In genomic region chr15:43150171-43150929, GRCh38 we compare ENCODE assay signal across 13 cellular contexts. TPM values are rescaled to one million over a fixed set of nuclear protein-coding genes. Genes with fewer than 3 reads are reported as not detected.
DNase-seq lines count a peak whose midpoint lies in the region; ATAC-seq and TF ChIP-seq lines count a peak whose summit lies in the region.
"Had no signal": no experiment of that assay in that cellular context is flagged by ENCODE, and none has a peak within 500 bp of the region (broad histone marks: within the 10 kb centered on the region; RNA-seq: fewer than 3 reads in every experiment).

No MANE protein-coding gene starts in this region.

- 0 out of 2 replicates have a peak, but pooled peaks have one; percentile 32 for ATAC-seq in WTC11
- ATAC-seq in activated naive CD4-positive, alpha-beta T cell treated with anti-CD3 and anti-CD28 coated beads, Interleukin-2, amount 50 U/mL, for 72 hours: no peak
- ATAC-seq in activated CD4-positive, alpha-beta T cell treated with anti-CD3 and anti-CD28 coated beads for 36 hours: no peak
- ATAC-seq: activated T-cell treated with anti-CD3 and anti-CD28 coated beads, Interleukin-2, amount 50 U/mL, for 4 hours; heart left ventricle had no signal

- DNase-seq in HFFc6 (peak; percentile 98), WTC11 (ENCODE audit: low spot score) (no peak), foreskin melanocyte (peak; percentile 24), NCI-H345 treated with DMSO at 0.1 percent for 48 hours (lab: John Stamatoyannopoulos, UW; ENCODE audit: unreplicated experiment) (no peak), NCI-H1105 (lab: John Stamatoyannopoulos, UW) (no peak)
- no peak for DNase-seq in activated naive CD4-positive, alpha-beta T cell treated with anti-CD3 and anti-CD28 coated beads, Interleukin-2, amount 50 U/mL, for 72 hours (ENCODE audit: low spot score in 2 of 2)
- no peak for DNase-seq in activated CD4-positive, alpha-beta T cell treated with anti-CD3 and anti-CD28 coated beads for 36 hours
- DNase-seq: activated T-cell treated with anti-CD3 and anti-CD28 coated beads, Interleukin-2, amount 50 U/mL, for 4 hours; caudate nucleus; heart left ventricle; NCI-H1694 treated with DMSO at 0.1 percent for 48 hours had no signal

- no peaks in the 10 kb centered on the region for H3K27me3 Mint-ChIP-seq in HFFc6 (ENCODE audit: insufficient read depth)
- H3K27me3 Mint-ChIP-seq in WTC11 (ENCODE audit: low read depth): no peaks in the 10 kb centered on the region
- no peaks in the 10 kb centered on the region for H3K27me3 Mint-ChIP-seq in activated CD4-positive, alpha-beta T cell treated with anti-CD3 and anti-CD28 coated beads for 36 hours

- peak overlapping the region; percentile 98 for H3K27ac ChIP-seq in ACC112 (ENCODE audit: low read depth, low read length)
- H3K27ac ChIP-seq: BLaER1 treated with 17β-estradiol and CSF1 and Interleukin-3, amounts not matched to agents 10 nM and 100 nM; heart left ventricle had no signal

- peaks cover 24% of the 10 kb centered on the region for H3K36me3 Mint-ChIP-seq in HFFc6 (ENCODE audit: low read depth)
- H3K36me3 Mint-ChIP-seq in WTC11: peaks cover 6% of the 10 kb centered on the region
- H3K36me3 Mint-ChIP-seq in activated naive CD4-positive, alpha-beta T cell treated with anti-CD3 and anti-CD28 coated beads, Interleukin-2, amount 50 U/mL, for 72 hours: peaks cover 11 to 20% of the 10 kb centered on the region in 2 donors
- H3K36me3 Mint-ChIP-seq in activated CD4-positive, alpha-beta T cell treated with anti-CD3 and anti-CD28 coated beads for 36 hours (ENCODE audit: low read depth): peaks cover 32% of the 10 kb centered on the region

- H3K27ac Mint-ChIP-seq in HFFc6 (peak overlapping the region; percentile 95), WTC11 (no peak overlapping the region; the same call in 1 of the 2 replicates)
- no peak overlapping the region for H3K27ac Mint-ChIP-seq in activated naive CD4-positive, alpha-beta T cell treated with anti-CD3 and anti-CD28 coated beads, Interleukin-2, amount 50 U/mL, for 72 hours
- no peak overlapping the region for H3K27ac Mint-ChIP-seq in activated CD4-positive, alpha-beta T cell treated with anti-CD3 and anti-CD28 coated beads for 36 hours

- peaks cover 12% of the 10 kb centered on the region for H3K4me1 ChIP-seq in ACC112 (ENCODE audit: control insufficient read depth, insufficient read depth, low read length, unreplicated experiment)

- peaks cover 27% of the 10 kb centered on the region for H3K4me1 Mint-ChIP-seq in HFFc6 (ENCODE audit: low read depth)
- H3K4me1 Mint-ChIP-seq in WTC11: 0 out of 2 replicates have a peak, but pooled peaks cover 3% of the 10 kb centered on the region
- H3K4me1 Mint-ChIP-seq in activated CD4-positive, alpha-beta T cell treated with anti-CD3 and anti-CD28 coated beads for 36 hours: peaks cover 11% of the 10 kb centered on the region

- peaks cover 38% of the 10 kb centered on the region for H3K36me3 ChIP-seq in ACC112 (ENCODE audit: insufficient read depth, low read length)

- no peak for TF ChIP-seq CTCF in HFFc6 (IDR thresholded peaks at IDR 0.05)
- no peak for TF ChIP-seq CTCF in WTC11 (IDR thresholded peaks at IDR 0.05)

- no peak overlapping the region for H3K4me3 ChIP-seq in ACC112 (ENCODE audit: low read depth, low read length)
- H3K4me3 ChIP-seq: BLaER1 treated with 17β-estradiol and CSF1 and Interleukin-3, amounts not matched to agents 10 nM and 100 nM; heart left ventricle had no signal

- H3K4me3 Mint-ChIP-seq in HFFc6: peak overlapping the region; percentile 64
- H3K4me3 Mint-ChIP-seq in WTC11: no peak overlapping the region
- no peak overlapping the region for H3K4me3 Mint-ChIP-seq in activated CD4-positive, alpha-beta T cell treated with anti-CD3 and anti-CD28 coated beads for 36 hours
- H3K4me3 Mint-ChIP-seq: activated T-cell treated with anti-CD3 and anti-CD28 coated beads, Interleukin-2, amount 50 U/mL, for 4 hours had no signal

- H3K9me3 Mint-ChIP-seq in HFFc6: peaks cover 4% of the 10 kb centered on the region; the same call in 1 of the 2 replicates
- no peaks in the 10 kb centered on the region for H3K9me3 Mint-ChIP-seq in WTC11
- no peaks in the 10 kb centered on the region for H3K9me3 Mint-ChIP-seq in activated naive CD4-positive, alpha-beta T cell treated with anti-CD3 and anti-CD28 coated beads, Interleukin-2, amount 50 U/mL, for 72 hours
- no peaks in the 10 kb centered on the region for H3K9me3 Mint-ChIP-seq in activated CD4-positive, alpha-beta T cell treated with anti-CD3 and anti-CD28 coated beads for 36 hours (ENCODE audit: low read depth)
- H3K9me3 Mint-ChIP-seq: activated T-cell treated with anti-CD3 and anti-CD28 coated beads, Interleukin-2, amount 50 U/mL, for 4 hours had no signal

- intact Hi-C loops in activated CD4-positive, alpha-beta T cell treated with anti-CD3 and anti-CD28 coated beads for 36 hours (cut with DNase I, micrococcal nuclease): no loop called here

- POLR2A ChIA-PET in WTC11 (lab: Charles Lee): no interaction called here
- POLR2A ChIA-PET in activated CD4-positive, alpha-beta T cell treated with anti-CD3 and anti-CD28 coated beads for 36 hours (lab: Charles Lee): no interaction called here

- no peaks in the 10 kb centered on the region for H3K27me3 ChIP-seq in ACC112 (ENCODE audit: insufficient read depth, low read length)
- H3K27me3 ChIP-seq: BLaER1 treated with 17β-estradiol and CSF1 and Interleukin-3, amounts not matched to agents 10 nM and 100 nM; heart left ventricle had no signal

- H3K79me2 ChIP-seq in ACC112 (ENCODE audit: control insufficient read depth, insufficient read depth, low read length, unreplicated experiment): no peaks in the 10 kb centered on the region

- peak overlapping the region; percentile 79 for H2AFZ ChIP-seq in ACC112 (ENCODE audit: low read length, unreplicated experiment)

- CTCF ChIA-PET in WTC11 (lab: Charles Lee): no interaction called here
- CTCF ChIA-PET in activated CD4-positive, alpha-beta T cell treated with anti-CD3 and anti-CD28 coated beads for 36 hours (lab: Charles Lee): interaction anchor here (0.7 kb wide), 1 partner anchor 42 kb away, joined by 3 read pairs; no protein-coding TSS in a partner anchor

TF ChIP-seq in WTC11, 78 proteins besides CTCF, POLR2A, EP300 and RAD21:
- no peak for TF ChIP-seq CBFB (CRISPR knock-in tag; IDR thresholded peaks at IDR 0.05; ENCODE audit: low read depth)
- peak; percentile 30; the same call in 1 of the 2 replicates for TF ChIP-seq USF2 (CRISPR knock-in tag; IDR thresholded peaks at IDR 0.05)

RNA-seq across cellular contexts. Expression of gene TMEM62, which starts 17.0 kb away (rescaled TPM):
- 10 to 100 TPM in 4 of 6 experiments, 1 to 10 TPM in 2; 8.2 to 12.1 (median 11.2) TPM for total RNA-seq in HFFc6 (2021; fragmentation: NEBNext Ultra II Directional; extraction: Animal tissue kit (Norgen Biotek cat#: 25700))
- total RNA-seq in WTC11 (2021): 4.6 to 5.6 TPM (median 5.0 TPM) in 3 replicates
- 10 to 100 TPM; 10.4 to 16.0 TPM for total RNA-seq in activated naive CD4-positive, alpha-beta T cell treated with anti-CD3 and anti-CD28 coated beads, Interleukin-2, amount 50 U/mL, for 72 hours
- 10 to 100 TPM; 10.9 to 12.9 TPM for total RNA-seq in activated CD4-positive, alpha-beta T cell treated with anti-CD3 and anti-CD28 coated beads for 36 hours

RNA-seq across cellular contexts. Expression of gene CCNDBP1, which starts 34.9 kb away (rescaled TPM):
- 10 to 100 TPM; 50.9 to 60.7 (median 57.2) TPM for total RNA-seq in HFFc6 (2021; fragmentation: NEBNext Ultra II Directional; extraction: Animal tissue kit (Norgen Biotek cat#: 25700))
- 19.1 to 22.0 TPM (median 20.4 TPM) in 3 replicates for total RNA-seq in WTC11 (2021)
- 10 to 100 TPM; 61.7 to 62.7 TPM for total RNA-seq in activated naive CD4-positive, alpha-beta T cell treated with anti-CD3 and anti-CD28 coated beads, Interleukin-2, amount 50 U/mL, for 72 hours
- total RNA-seq in activated CD4-positive, alpha-beta T cell treated with anti-CD3 and anti-CD28 coated beads for 36 hours: 10 to 100 TPM; 45.8 to 51.6 TPM

RNA-seq across cellular contexts. Expression of gene UBR1, which starts 44.5 kb away (rescaled TPM):
- 10 to 100 TPM; 24.6 to 30.1 (median 26.8) TPM for total RNA-seq in HFFc6 (2021; fragmentation: NEBNext Ultra II Directional; extraction: Animal tissue kit (Norgen Biotek cat#: 25700))
- total RNA-seq in WTC11 (2021): 17.2 to 18.9 TPM (median 17.9 TPM) in 3 replicates
- total RNA-seq in activated naive CD4-positive, alpha-beta T cell treated with anti-CD3 and anti-CD28 coated beads, Interleukin-2, amount 50 U/mL, for 72 hours: 10 to 100 TPM; 31.0 to 32.1 TPM
- 10 to 100 TPM; 26.8 to 30.6 TPM for total RNA-seq in activated CD4-positive, alpha-beta T cell treated with anti-CD3 and anti-CD28 coated beads for 36 hours

Comparison
In these comparisons a context has a peak if more than half of its experiments do, and no peak if none do; other contexts are left out.
1. DNase-seq: peak in HFFc6 (single experiment) and foreskin melanocyte (single experiment); none in WTC11 (single experiment), activated naive CD4-positive, alpha-beta T cell treated with anti-CD3 and anti-CD28 coated beads, Interleukin-2, amount 50 U/mL, for 72 hours (0 of 2), NCI-H345 treated with DMSO at 0.1 percent for 48 hours (single experiment), activated CD4-positive, alpha-beta T cell treated with anti-CD3 and anti-CD28 coated beads for 36 hours (single experiment) and NCI-H1105 (single experiment).